In genomic region chr1:31701137-31701736, GRCh38 we compare ENCODE assay signal across 9 cellular contexts. TPM values are rescaled to one million over a fixed set of nuclear protein-coding genes. Genes with fewer than 3 reads are reported as not detected.
DNase-seq lines count a peak whose midpoint lies in the region; ATAC-seq and TF ChIP-seq lines count a peak whose summit lies in the region.
"Had no signal": no experiment of that assay in that cellular context is flagged by ENCODE, and none has a peak within 500 bp of the region (broad histone marks: within the 10 kb centered on the region; RNA-seq: fewer than 3 reads in every experiment).

No MANE protein-coding gene starts in this region.

- ATAC-seq in esophagus mucosa (peak; percentile 17), upper lobe of right lung (peak; percentile 10)

- peaks cover 42 to 61% (median 54%) of the 10 kb centered on the region in 10 experiments for H3K4me1 ChIP-seq in BLaER1 treated with 17β-estradiol and CSF1 and Interleukin-3, amounts not matched to agents 10 nM and 100 nM
- H3K4me1 ChIP-seq in muscle layer of colon (ENCODE audit: insufficient read depth, low read length) (peaks cover 69% of the 10 kb centered on the region), upper lobe of right lung (peaks cover 34% of the 10 kb centered on the region)

- TF ChIP-seq CTCF in HL-60 (IDR thresholded peaks at IDR 0.05; ENCODE audit: insufficient read depth, low read length): no peak
- no peak for TF ChIP-seq CTCF in upper lobe of right lung (IDR thresholded peaks at IDR 0.05)

- no peaks in the 10 kb centered on the region for H3K9me3 ChIP-seq in BLaER1 treated with 17β-estradiol and CSF1 and Interleukin-3, amounts not matched to agents 10 nM and 100 nM (replicated peaks in 1 of 11)
- H3K9me3 ChIP-seq in muscle layer of colon (ENCODE audit: low read length) (no peaks in the 10 kb centered on the region), upper lobe of right lung (no peaks in the 10 kb centered on the region)
- H3K9me3 ChIP-seq: neutrophil had no signal

- H4K20me1 ChIP-seq in BLaER1 treated with 17β-estradiol and CSF1 and Interleukin-3, amounts not matched to agents 10 nM and 100 nM: peaks cover 0 to 5% (median 0%) of the 10 kb centered on the region in 11 experiments; a peak in 1 of 22 replicates

- DNase-seq in HL-60 (ENCODE audit: low read depth in 1 of 2, low spot score in 1 of 2) (peak; percentile 50 to 80), SW 1271 (lab: John Stamatoyannopoulos, UW) (peak; percentile 63 to 69), upper lobe of right lung (peak; percentile 72), cortex of kidney (lab: John Stamatoyannopoulos, UW) (no peak), GDM1 (lab: John Stamatoyannopoulos, UW) (no peak)

- H3K4me3 ChIP-seq in BLaER1 treated with 17β-estradiol and CSF1 and Interleukin-3, amounts not matched to agents 10 nM and 100 nM: no peak overlapping the region
- no peak overlapping the region for H3K4me3 ChIP-seq in HL-60 (replicated peaks; ENCODE audit: insufficient read depth, low read length)
- H3K4me3 ChIP-seq in muscle layer of colon (ENCODE audit: low read depth in 1 of 2, low read length in 2 of 2): peak overlapping the region in 1 of 2 donors; percentile 52
- no peak overlapping the region for H3K4me3 ChIP-seq in upper lobe of right lung

- H3K9ac ChIP-seq in BLaER1 treated with 17β-estradiol and CSF1 and Interleukin-3, amounts not matched to agents 10 nM and 100 nM: peak overlapping the region in 4 of 11 experiments; percentile 10 to 41 (median 30); a peak in 3 of 22 replicates
- H3K9ac ChIP-seq in muscle layer of colon (ENCODE audit: low read length): peak overlapping the region; percentile 28

- peaks cover 31 to 51% (median 35%) of the 10 kb centered on the region in 11 experiments for H3K27me3 ChIP-seq in BLaER1 treated with 17β-estradiol and CSF1 and Interleukin-3, amounts not matched to agents 10 nM and 100 nM
- H3K27me3 ChIP-seq in HL-60 (ENCODE audit: insufficient read depth, poor library complexity, severe bottlenecking): peaks cover 33% of the 10 kb centered on the region
- no peaks in the 10 kb centered on the region for H3K27me3 ChIP-seq in muscle layer of colon (ENCODE audit: control insufficient read depth in 1 of 2, insufficient read depth in 2 of 2, low read length in 2 of 2)
- H3K27me3 ChIP-seq in upper lobe of right lung: peaks cover 11% of the 10 kb centered on the region

- peak overlapping the region in 8 of 11 experiments; percentile 37 to 65 (median 50); a peak in 11 of 22 replicates for H3K27ac ChIP-seq in BLaER1 treated with 17β-estradiol and CSF1 and Interleukin-3, amounts not matched to agents 10 nM and 100 nM
- no peak overlapping the region for H3K27ac ChIP-seq in HL-60 (replicated peaks)
- H3K27ac ChIP-seq in muscle layer of colon (ENCODE audit: low read depth, low read length): peak overlapping the region; percentile 64
- H3K27ac ChIP-seq in upper lobe of right lung: peak overlapping the region; percentile 65
- H3K27ac ChIP-seq: neutrophil had no signal

- peak overlapping the region; percentile 43 to 92 (median 73) for H3K4me2 ChIP-seq in BLaER1 treated with 17β-estradiol and CSF1 and Interleukin-3, amounts not matched to agents 10 nM and 100 nM

- no peaks in the 10 kb centered on the region for H3K36me3 ChIP-seq in BLaER1 treated with 17β-estradiol and CSF1 and Interleukin-3, amounts not matched to agents 10 nM and 100 nM
- peaks cover 33% of the 10 kb centered on the region for H3K36me3 ChIP-seq in muscle layer of colon (ENCODE audit: insufficient read depth, low read length)
- H3K36me3 ChIP-seq in upper lobe of right lung: no peaks in the 10 kb centered on the region
- H3K36me3 ChIP-seq: neutrophil had no signal

- intact Hi-C loops in upper lobe of right lung (cut with DNase I): no loop called here

RNA-seq across cellular contexts. Expression of gene COL16A1, which starts 2.6 kb away (rescaled TPM):
- total RNA-seq in esophagus mucosa: 11.8 TPM
- 28.9 TPM for total RNA-seq in upper lobe of right lung

RNA-seq across cellular contexts. Expression of gene PEF1, which starts 56.6 kb away (rescaled TPM):
- total RNA-seq in esophagus mucosa (44.0 TPM), upper lobe of right lung (69.9 TPM)

Comparison
In these comparisons a context has a peak if more than half of its experiments do, and no peak if none do; other contexts are left out.
1. DNase-seq: peak in HL-60 (2 of 2), SW 1271 (2 of 2) and upper lobe of right lung (single experiment); none in cortex of kidney (single experiment) and GDM1 (single experiment).